Comparison of ENCODE assay signal across 12 cellular contexts in genomic region chr4:40204507-40205258, GRCh38. TPM values are rescaled to one million over a fixed set of nuclear protein-coding genes. Genes with fewer than 3 reads are reported as not detected.
DNase-seq lines count a peak whose midpoint lies in the region; ATAC-seq and TF ChIP-seq lines count a peak whose summit lies in the region.
"Had no signal": no experiment of that assay in that cellular context is flagged by ENCODE, and none has a peak within 500 bp of the region (broad histone marks: within the 10 kb centered on the region; RNA-seq: fewer than 3 reads in every experiment).

No MANE protein-coding gene starts in this region.

- H3K27ac ChIP-seq in SU-DHL-6 (ENCODE audit: low read depth, low read length) (peak overlapping the region; percentile 99), colonic mucosa (peak overlapping the region; percentile 47)

- H2AFZ ChIP-seq in SU-DHL-6 (ENCODE audit: low read depth, low read length, severe bottlenecking), result no peak overlapping the region

- no peaks in the 10 kb centered on the region for H3K27me3 ChIP-seq in SU-DHL-6 (ENCODE audit: low read length)
- no peaks in the 10 kb centered on the region for H3K27me3 ChIP-seq in colonic mucosa

- no peaks in the 10 kb centered on the region for H3K9me3 Mint-ChIP-seq in activated CD4-positive, alpha-beta T cell treated with anti-CD3 and anti-CD28 coated beads, Interleukin-2, amount 10 ng/mL, durations not matched to agents 7 days and 5 days
- H3K9me3 Mint-ChIP-seq in stimulated activated naive CD8-positive, alpha-beta T cell treated with anti-CD3 and anti-CD28 coated beads, Interleukin-15, amount 100 ng/mL, for 72 hours, result no peaks in the 10 kb centered on the region
- no peaks in the 10 kb centered on the region for H3K9me3 Mint-ChIP-seq in glutamatergic neuron (ENCODE audit: unreplicated experiment)

- H3K4me1 ChIP-seq in colonic mucosa, result no peaks in the 10 kb centered on the region

- POLR2A ChIA-PET in activated CD4-positive, alpha-beta T cell treated with anti-CD3 and anti-CD28 coated beads, Interleukin-2, amount 10 ng/mL, durations not matched to agents 7 days and 5 days (lab: Charles Lee), result interaction anchor here (0.6 to 1.5 kb wide), 5 partner anchors 8 to 226 kb away, joined by 3 to 7 read pairs (median 4); no protein-coding TSS in a partner anchor

- peak overlapping the region; percentile 98 for H3K27ac Mint-ChIP-seq in activated CD4-positive, alpha-beta T cell treated with anti-CD3 and anti-CD28 coated beads, Interleukin-2, amount 10 ng/mL, durations not matched to agents 7 days and 5 days
- H3K27ac Mint-ChIP-seq in stimulated activated naive CD8-positive, alpha-beta T cell treated with anti-CD3 and anti-CD28 coated beads, Interleukin-15, amount 100 ng/mL, for 72 hours, result peak overlapping the region; percentile 95 to 97
- no peak overlapping the region for H3K27ac Mint-ChIP-seq in glutamatergic neuron (ENCODE audit: unreplicated experiment)
- H3K27ac Mint-ChIP-seq: progenitor cell of endocrine pancreas had no signal

- intact Hi-C loops in colonic mucosa (cut with DNase I), result no loop called here

- H3K4me3 Mint-ChIP-seq in activated CD4-positive, alpha-beta T cell treated with anti-CD3 and anti-CD28 coated beads, Interleukin-2, amount 10 ng/mL, durations not matched to agents 7 days and 5 days, result peak overlapping the region; percentile 94
- H3K4me3 Mint-ChIP-seq in stimulated activated naive CD8-positive, alpha-beta T cell treated with anti-CD3 and anti-CD28 coated beads, Interleukin-15, amount 100 ng/mL, for 72 hours, result peak overlapping the region; percentile 91 to 97
- no peak overlapping the region for H3K4me3 Mint-ChIP-seq in glutamatergic neuron (ENCODE audit: unreplicated experiment)

- no peak for ATAC-seq in stimulated activated naive CD8-positive, alpha-beta T cell treated with anti-CD3 and anti-CD28 coated beads, Interleukin-15, amount 100 ng/mL, for 72 hours
- no peak for ATAC-seq in HG03135 (IDR thresholded peaks at IDR 0.05; ENCODE audit: unreplicated experiment)

- no peaks in the 10 kb centered on the region for H3K9me3 ChIP-seq in SU-DHL-6 (ENCODE audit: insufficient read depth, low read length)
- no peaks in the 10 kb centered on the region for H3K9me3 ChIP-seq in colonic mucosa
- H3K9me3 ChIP-seq: heart right ventricle had no signal

- H3K4me2 ChIP-seq in SU-DHL-6 (ENCODE audit: low read depth, low read length, poor library complexity, severe bottlenecking), result peak overlapping the region; percentile 98

- no peaks in the 10 kb centered on the region for H3K9me2 ChIP-seq in SU-DHL-6 (replicated peaks; ENCODE audit: insufficient read depth, low read length)

- H3K4me1 Mint-ChIP-seq in activated CD4-positive, alpha-beta T cell treated with anti-CD3 and anti-CD28 coated beads, Interleukin-2, amount 10 ng/mL, durations not matched to agents 7 days and 5 days, result peaks cover 64% of the 10 kb centered on the region
- H3K4me1 Mint-ChIP-seq in stimulated activated naive CD8-positive, alpha-beta T cell treated with anti-CD3 and anti-CD28 coated beads, Interleukin-15, amount 100 ng/mL, for 72 hours, result peaks cover 40% of the 10 kb centered on the region
- no peaks in the 10 kb centered on the region for H3K4me1 Mint-ChIP-seq in glutamatergic neuron (ENCODE audit: low read depth, unreplicated experiment)

- peak overlapping the region; percentile 88 for H3K9ac ChIP-seq in SU-DHL-6 (ENCODE audit: low read length)
- peak overlapping the region in 1 of 2 donors; percentile 21 for H3K9ac ChIP-seq in colonic mucosa (ENCODE audit: low read depth in 2 of 2, low read length in 2 of 2)

- CTCF ChIA-PET in activated CD4-positive, alpha-beta T cell treated with anti-CD3 and anti-CD28 coated beads, Interleukin-2, amount 10 ng/mL, durations not matched to agents 7 days and 5 days (lab: Charles Lee), result interaction anchor here (0.6 to 1.8 kb wide), 16 partner anchors 8 to 153 kb away, joined by 3 to 10 read pairs (median 4); partner anchors contain the start of gene RHOH

- no peak for DNase-seq in activated CD4-positive, alpha-beta T cell treated with anti-CD3 and anti-CD28 coated beads, Interleukin-2, amount 10 ng/mL, durations not matched to agents 7 days and 5 days
- no peak for DNase-seq in activated CD4-positive, alpha-beta T cell treated with anti-CD3 and anti-CD28 coated beads for 48 hours
- DNase-seq in colonic mucosa (no peak), glutamatergic neuron (no peak), DMS 273 treated with DMSO at 0.1 percent for 48 hours (lab: John Stamatoyannopoulos, UW) (no peak)
- DNase-seq in stimulated activated naive CD8-positive, alpha-beta T cell treated with anti-CD3 and anti-CD28 coated beads, Interleukin-15, amount 100 ng/mL, for 72 hours, result no peak
- DNase-seq: activated CD4-positive, CD25-positive, alpha-beta regulatory T cell treated with anti-CD3 and anti-CD28 coated beads, Interleukin-2, amount 50 U/mL, for 72 hours; heart right ventricle had no signal

- H3K36me3 ChIP-seq in SU-DHL-6 (ENCODE audit: low read length) (peaks cover 7% of the 10 kb centered on the region), colonic mucosa (no peaks in the 10 kb centered on the region)
- H3K36me3 ChIP-seq: heart right ventricle had no signal

- no peak for TF ChIP-seq CTCF in SU-DHL-6 (IDR thresholded peaks at IDR 0.05; ENCODE audit: insufficient read depth, low read length, poor library complexity, severe bottlenecking)
- TF ChIP-seq CTCF in colonic mucosa (IDR thresholded peaks at IDR 0.05), result no peak
- no peak for TF ChIP-seq CTCF in glutamatergic neuron (IDR thresholded peaks at IDR 0.05; ENCODE audit: partially characterized antibody, unreplicated experiment)

- peaks cover 100% of the 10 kb centered on the region for H3K79me2 ChIP-seq in SU-DHL-6 (ENCODE audit: insufficient read depth, low read length)

- H3K4me3 ChIP-seq in SU-DHL-6 (ENCODE audit: insufficient read depth, low read length, poor library complexity, severe bottlenecking), result peak overlapping the region; percentile 47
- no peak overlapping the region for H3K4me3 ChIP-seq in colonic mucosa
- H3K4me3 ChIP-seq: lung had no signal

- peaks cover 81% of the 10 kb centered on the region for H3K36me3 Mint-ChIP-seq in activated CD4-positive, alpha-beta T cell treated with anti-CD3 and anti-CD28 coated beads, Interleukin-2, amount 10 ng/mL, durations not matched to agents 7 days and 5 days (ENCODE audit: low read depth)
- H3K36me3 Mint-ChIP-seq in glutamatergic neuron (ENCODE audit: unreplicated experiment), result no peaks in the 10 kb centered on the region

- H3K27me3 Mint-ChIP-seq in activated CD4-positive, alpha-beta T cell treated with anti-CD3 and anti-CD28 coated beads, Interleukin-2, amount 10 ng/mL, durations not matched to agents 7 days and 5 days, result no peaks in the 10 kb centered on the region
- H3K27me3 Mint-ChIP-seq in stimulated activated naive CD8-positive, alpha-beta T cell treated with anti-CD3 and anti-CD28 coated beads, Interleukin-15, amount 100 ng/mL, for 72 hours, result no peaks in the 10 kb centered on the region
- H3K27me3 Mint-ChIP-seq in glutamatergic neuron (ENCODE audit: unreplicated experiment), result peaks cover 3% of the 10 kb centered on the region
- H3K27me3 Mint-ChIP-seq: progenitor cell of endocrine pancreas had no signal

- H4K20me1 ChIP-seq in SU-DHL-6 (ENCODE audit: low read depth, low read length), result no peaks in the 10 kb centered on the region; the same call in 1 of the 2 replicates

- H3F3A ChIP-seq in SU-DHL-6 (ENCODE audit: insufficient read depth), result peaks cover 60% of the 10 kb centered on the region

RNA-seq across cellular contexts. Expression of gene RHOH, which starts 7.9 kb away (rescaled TPM):
- total RNA-seq in activated CD4-positive, alpha-beta T cell treated with anti-CD3 and anti-CD28 coated beads, Interleukin-2, amount 10 ng/mL, durations not matched to agents 7 days and 5 days, result 100 to 1,000 TPM; 134 to 137 TPM
- 1 to 10 TPM; 1.6 to 2.6 TPM for total RNA-seq in colonic mucosa
- not detected for total RNA-seq in glutamatergic neuron (ENCODE audit: unreplicated experiment)

Comparison
In these comparisons a context has a peak if more than half of its experiments do, and no peak if none do; other contexts are left out.
1. RNA of gene RHOH, which starts 7.9 kb away (total RNA-seq): 134 to 137 TPM in activated CD4-positive, alpha-beta T cell treated with anti-CD3 and anti-CD28 coated beads, Interleukin-2, amount 10 ng/mL, durations not matched to agents 7 days and 5 days; 1.6 to 2.6 TPM in colonic mucosa and not detected in glutamatergic neuron (single experiment); every median in the first group is over 10 times any median in the second.